Comparison of ENCODE assay signal across 8 cellular contexts in the genomic region with DNA sequence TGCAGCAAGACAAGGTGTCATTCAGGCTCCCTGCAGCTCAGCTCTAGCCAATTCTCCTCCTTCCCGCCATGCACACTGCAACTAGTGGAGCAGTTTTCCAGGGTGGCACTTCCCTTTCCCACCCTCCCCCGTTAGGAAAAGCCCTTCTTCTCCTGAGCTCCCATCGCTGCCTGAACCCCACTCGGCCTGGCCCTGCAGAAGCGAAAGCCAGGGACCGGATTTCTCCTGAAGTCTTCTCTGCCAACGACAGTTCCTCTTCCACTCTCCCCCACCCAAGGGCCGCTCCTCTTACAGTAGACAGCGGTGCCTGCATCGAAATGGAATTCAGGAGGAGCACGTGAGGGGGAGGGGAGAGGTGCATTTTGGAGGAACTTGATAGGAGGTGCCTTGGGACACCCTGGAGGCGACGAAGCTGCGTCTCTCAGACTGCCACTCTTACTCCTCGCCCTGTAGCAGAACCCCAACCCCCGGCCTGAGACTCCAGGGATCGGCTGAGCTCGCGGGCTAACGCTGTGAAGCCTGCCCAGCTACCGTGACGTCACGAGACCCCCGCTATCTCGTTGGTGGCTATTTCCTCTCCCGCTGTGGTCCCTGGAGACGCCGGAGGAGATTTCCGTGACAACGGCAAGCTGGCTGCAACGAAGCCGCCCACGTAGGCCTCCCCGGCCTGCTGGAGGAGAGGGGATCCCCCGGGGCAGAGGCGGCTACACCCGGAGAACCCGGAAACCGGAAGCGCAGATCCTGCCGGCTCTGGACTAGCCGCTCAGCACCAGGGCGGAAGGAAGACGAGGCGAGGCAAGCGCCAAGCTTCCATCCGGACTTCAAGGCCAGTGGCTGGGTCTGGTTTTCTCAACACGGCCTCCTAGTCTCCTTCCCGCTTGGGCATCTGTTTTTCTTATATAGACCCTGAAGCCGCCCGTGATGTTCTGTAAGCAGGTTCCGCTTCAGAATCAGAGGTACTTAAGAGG.
DNase-seq lines count a peak whose midpoint lies in the region; ATAC-seq and TF ChIP-seq lines count a peak whose summit lies in the region.

No MANE protein-coding gene starts in this region.

- H3K9me3 ChIP-seq in Loucy (ENCODE audit: insufficient read depth, low read depth, low read length) (no peaks in the 10 kb centered on the region), RWPE2 (ENCODE audit: severe bottlenecking) (no peaks in the 10 kb centered on the region)

- H3K36me3 Mint-ChIP-seq in nephron progenitor cell (ENCODE audit: low read depth), result peaks cover 11% of the 10 kb centered on the region
- H3K36me3 Mint-ChIP-seq in stimulated activated naive CD8-positive, alpha-beta T cell treated with anti-CD3 and anti-CD28 coated beads, Interleukin-15, Interleukin-2, amounts not matched to agents 100 ng/mL and 50 ng/mL, for 24 hours (ENCODE audit: low read depth), result peaks cover 5% of the 10 kb centered on the region

- no peaks in the 10 kb centered on the region for H3F3A ChIP-seq in Loucy (ENCODE audit: low read depth)

- H3K27ac ChIP-seq in RWPE2 (ENCODE audit: poor library complexity, severe bottlenecking), result peak overlapping the region; percentile 79

- peaks cover 31% of the 10 kb centered on the region for H3K27me3 Mint-ChIP-seq in nephron progenitor cell (ENCODE audit: low read depth, poor library complexity)
- no peaks in the 10 kb centered on the region for H3K27me3 Mint-ChIP-seq in stimulated activated naive CD8-positive, alpha-beta T cell treated with anti-CD3 and anti-CD28 coated beads, Interleukin-15, Interleukin-2, amounts not matched to agents 100 ng/mL and 50 ng/mL, for 24 hours

- peak overlapping the region; percentile 80 for H2AFZ ChIP-seq in Loucy (ENCODE audit: low read length)

- peak overlapping the region; percentile 100 for H3K4me2 ChIP-seq in Loucy (ENCODE audit: low read depth, low read length, poor library complexity, severe bottlenecking)

- H3K9ac ChIP-seq in Loucy (ENCODE audit: low read depth, low read length, poor library complexity, severe bottlenecking), result peak overlapping the region; percentile 83

- no peak for TF ChIP-seq CTCF in Loucy (conservative IDR thresholded peaks at IDR 0.05; ENCODE audit: low read length)
- TF ChIP-seq CTCF in RWPE2 (IDR thresholded peaks at IDR 0.05; ENCODE audit: poor library complexity, severe bottlenecking), result no peak
- no peak for TF ChIP-seq CTCF in fibroblast of the aortic adventitia (IDR thresholded peaks at IDR 0.05; ENCODE audit: insufficient read depth, low read length)
- no peak for TF ChIP-seq CTCF in nephron progenitor cell (IDR thresholded peaks at IDR 0.05)

- H3K27me3 ChIP-seq in H7 (ENCODE audit: control insufficient read depth, insufficient read depth, low read length) (no peaks in the 10 kb centered on the region; the same call in 1 of the 2 replicates), Loucy (ENCODE audit: insufficient read depth, low read length, poor library complexity, severe bottlenecking) (no peaks in the 10 kb centered on the region), RWPE2 (ENCODE audit: insufficient read depth, poor library complexity, severe bottlenecking) (no peaks in the 10 kb centered on the region)

- peak; percentile 99 for DNase-seq in ELR (ENCODE audit: low read depth)
- peak; percentile 90 for DNase-seq in H7
- DNase-seq in RWPE2 (ENCODE audit: low spot score), result peak; percentile 94
- DNase-seq in activated effector memory CD4-positive, alpha-beta T cell treated with anti-CD3 and anti-CD28 coated beads, Interleukin-2, amount 50 U/mL, for 16 hours, result peak; percentile 99
- DNase-seq in fibroblast of the aortic adventitia (ENCODE audit: low read depth), result peak; percentile 98
- peak; percentile 97 for DNase-seq in nephron progenitor cell

- H3K4me3 ChIP-seq in H7 (ENCODE audit: insufficient read depth, low read depth, low read length), result peak overlapping the region; percentile 51
- peak overlapping the region; percentile 85 for H3K4me3 ChIP-seq in Loucy (ENCODE audit: low read length, poor library complexity, severe bottlenecking)
- peak overlapping the region; percentile 43 for H3K4me3 ChIP-seq in RWPE2 (ENCODE audit: severe bottlenecking)
- H3K4me3 ChIP-seq in fibroblast of the aortic adventitia (ENCODE audit: low read depth, low read length), result peak overlapping the region; percentile 76

- H3K79me2 ChIP-seq in Loucy (ENCODE audit: insufficient read depth, low read length), result peaks cover 33% of the 10 kb centered on the region

- no peaks in the 10 kb centered on the region for H4K20me1 ChIP-seq in Loucy (ENCODE audit: insufficient read depth, low read length, poor library complexity, severe bottlenecking)

- H3K36me3 ChIP-seq in H7 (replicated peaks; ENCODE audit: control insufficient read depth, insufficient read depth, low read length) (no peaks in the 10 kb centered on the region), Loucy (ENCODE audit: insufficient read depth, low read length) (no peaks in the 10 kb centered on the region), RWPE2 (ENCODE audit: low read depth) (no peaks in the 10 kb centered on the region)

- H3K4me3 Mint-ChIP-seq in nephron progenitor cell, result peak overlapping the region; percentile 87
- H3K4me3 Mint-ChIP-seq in stimulated activated naive CD8-positive, alpha-beta T cell treated with anti-CD3 and anti-CD28 coated beads, Interleukin-15, Interleukin-2, amounts not matched to agents 100 ng/mL and 50 ng/mL, for 24 hours, result peak overlapping the region; percentile 90

- peak overlapping the region; percentile 96 for H3K27ac Mint-ChIP-seq in nephron progenitor cell
- peak overlapping the region; percentile 94 for H3K27ac Mint-ChIP-seq in stimulated activated naive CD8-positive, alpha-beta T cell treated with anti-CD3 and anti-CD28 coated beads, Interleukin-15, Interleukin-2, amounts not matched to agents 100 ng/mL and 50 ng/mL, for 24 hours

- H3K4me1 ChIP-seq in Loucy (ENCODE audit: insufficient read depth, low read length, poor library complexity, severe bottlenecking) (peaks cover 42% of the 10 kb centered on the region), RWPE2 (ENCODE audit: insufficient read depth, poor library complexity, severe bottlenecking) (peaks cover 11% of the 10 kb centered on the region)

- H3K9me3 Mint-ChIP-seq in nephron progenitor cell, result no peaks in the 10 kb centered on the region
- H3K9me3 Mint-ChIP-seq in stimulated activated naive CD8-positive, alpha-beta T cell treated with anti-CD3 and anti-CD28 coated beads, Interleukin-15, Interleukin-2, amounts not matched to agents 100 ng/mL and 50 ng/mL, for 24 hours, result no peaks in the 10 kb centered on the region

- ATAC-seq in RWPE2 (ENCODE audit: low read depth), result peak; percentile 87

- peaks cover 32% of the 10 kb centered on the region for H3K4me1 Mint-ChIP-seq in nephron progenitor cell
- peaks cover 51% of the 10 kb centered on the region for H3K4me1 Mint-ChIP-seq in stimulated activated naive CD8-positive, alpha-beta T cell treated with anti-CD3 and anti-CD28 coated beads, Interleukin-15, Interleukin-2, amounts not matched to agents 100 ng/mL and 50 ng/mL, for 24 hours (ENCODE audit: low read depth)

- no peaks in the 10 kb centered on the region for H3K9me2 ChIP-seq in Loucy (replicated peaks; ENCODE audit: low read depth, low read length)

Comparison
In these comparisons a context has a peak if more than half of its experiments do, and no peak if none do; other contexts are left out.
1. Peak in every context shown above with its lines: DNase-seq, ATAC-seq, H3K4me3 ChIP-seq and H3K27ac ChIP-seq.